ENCODE assay signal across 16 cellular contexts in genomic region chr14:56813143-56813551, GRCh38. TPM values are rescaled to one million over a fixed set of nuclear protein-coding genes. Genes with fewer than 3 reads are reported as not detected.
"Had no signal": no experiment of that assay in that cellular context is flagged by ENCODE, and none has a peak within 500 bp of the region (broad histone marks: within the 10 kb centered on the region; RNA-seq: fewer than 3 reads in every experiment).

No MANE protein-coding gene starts in this region.

- H3K9me3 ChIP-seq: lower lobe of right lung had no signal

- H3K36me3 ChIP-seq: brain microvascular endothelial cell, lower lobe of right lung, ovary had no signal

- H3K27ac Mint-ChIP-seq: activated CD4-positive, alpha-beta memory T cell treated with anti-CD3 and anti-CD28 coated beads, Interleukin-2, amount 10 ng/mL, durations not matched to agents 7 days and 5 days; activated naive CD4-positive, alpha-beta T cell treated with anti-CD3 and anti-CD28 coated beads, Interleukin-2, amount 50 U/mL, for 72 hours; stimulated activated effector memory CD8-positive, alpha-beta T cell treated with anti-CD3 and anti-CD28 coated beads, Interleukin-12 subunit alpha, Interleukin-12 subunit beta, amount 100 ng/mL, for 72 hours had no signal

- ATAC-seq: activated naive CD4-positive, alpha-beta T cell treated with anti-CD3 and anti-CD28 coated beads, Interleukin-2, amount 50 U/mL, for 72 hours; activated T-cell treated with anti-CD3 and anti-CD28 coated beads, Interleukin-2, amount 50 U/mL, for 4 hours; foreskin keratinocyte; left cardiac atrium; lower lobe of right lung; stimulated activated effector memory CD8-positive, alpha-beta T cell treated with anti-CD3 and anti-CD28 coated beads, Interleukin-12 subunit alpha, Interleukin-12 subunit beta, amount 100 ng/mL, for 72 hours had no signal

- H3K9me3 Mint-ChIP-seq: activated T-cell treated with anti-CD3 and anti-CD28 coated beads, Interleukin-2, amount 50 U/mL, for 4 hours; central memory CD8-positive, alpha-beta T cell; stimulated activated effector memory CD8-positive, alpha-beta T cell treated with anti-CD3 and anti-CD28 coated beads, Interleukin-12 subunit alpha, Interleukin-12 subunit beta, amount 100 ng/mL, for 72 hours had no signal

- H3K27ac ChIP-seq: brain microvascular endothelial cell, foreskin keratinocyte, lower lobe of right lung, ovary had no signal

- DNase-seq: activated CD4-positive, alpha-beta memory T cell treated with anti-CD3 and anti-CD28 coated beads, Interleukin-2, amount 10 ng/mL, durations not matched to agents 7 days and 5 days; activated effector memory CD4-positive, alpha-beta T cell treated with Interleukin-2 at 50 U/mL for 16 hours; activated T-cell treated with anti-CD3 and anti-CD28 coated beads, Interleukin-2, amount 50 U/mL, for 4 hours; brain microvascular endothelial cell; effector memory CD4-positive, alpha-beta T cell; foreskin keratinocyte; left cardiac atrium; lower lobe of right lung; ovary; stimulated activated CD4-positive, alpha-beta T cell treated with anti-CD3 and anti-CD28 coated beads, Interleukin-1b, Interleukin-23, amount 100 ng/mL, for 48 hours had no signal

- H3K4me3 Mint-ChIP-seq: activated CD4-positive, alpha-beta memory T cell treated with anti-CD3 and anti-CD28 coated beads, Interleukin-2, amount 10 ng/mL, durations not matched to agents 7 days and 5 days; activated T-cell treated with anti-CD3 and anti-CD28 coated beads, Interleukin-2, amount 50 U/mL, for 4 hours; central memory CD8-positive, alpha-beta T cell; stimulated activated effector memory CD8-positive, alpha-beta T cell treated with anti-CD3 and anti-CD28 coated beads, Interleukin-12 subunit alpha, Interleukin-12 subunit beta, amount 100 ng/mL, for 72 hours had no signal

- H3K4me1 ChIP-seq: foreskin keratinocyte had no signal

- H3K4me3 ChIP-seq: lower lobe of right lung, ovary had no signal

RNA-seq across cellular contexts. Expression of gene OTX2, which starts 2.9 kb away (rescaled TPM):
- total RNA-seq: activated CD4-positive, alpha-beta memory T cell treated with anti-CD3 and anti-CD28 coated beads, Interleukin-2, amount 10 ng/mL, durations not matched to agents 7 days and 5 days; activated naive CD4-positive, alpha-beta T cell treated with anti-CD3 and anti-CD28 coated beads, Interleukin-2, amount 50 U/mL, for 72 hours; activated T-cell treated with anti-CD3 and anti-CD28 coated beads, Interleukin-2, amount 50 U/mL, for 4 hours; foreskin keratinocyte; left cardiac atrium; lower lobe of right lung; ovary; pulmonary artery endothelial cell; T-helper 1 cell treated with Interleukin-12 subunit alpha and Interleukin-12 subunit beta and Interleukin-4 antibody, amounts not matched to agents 30 ng/mL and 1 ng/mL, for 36 hours; ureter had no signal
- polyA plus RNA-seq: foreskin keratinocyte had no signal
